In genomic region chr11:3642071-3642951, GRCh38 we compare ENCODE assay signal across 8 cellular contexts. TPM values are rescaled to one million over a fixed set of nuclear protein-coding genes. Genes with fewer than 3 reads are reported as not detected.
DNase-seq lines count a peak whose midpoint lies in the region; ATAC-seq, FAIRE-seq and TF ChIP-seq lines count a peak whose summit lies in the region.

No MANE protein-coding gene starts in this region.

- TF ChIP-seq CTCF in pancreas (IDR thresholded peaks at IDR 0.05) (no peak), thyroid gland (IDR thresholded peaks at IDR 0.05) (no peak)

- no peaks in the 10 kb centered on the region for H3K36me3 Mint-ChIP-seq in CD8-positive, alpha-beta memory T cell
- no peaks in the 10 kb centered on the region for H3K36me3 Mint-ChIP-seq in activated naive CD4-positive, alpha-beta T cell treated with anti-CD3 and anti-CD28 coated beads, Interleukin-2, amount 50 U/mL, for 72 hours

- H3K9me3 ChIP-seq in CD8-positive, alpha-beta memory T cell (ENCODE audit: low read length): no peaks in the 10 kb centered on the region
- H3K9me3 ChIP-seq in pancreas (no peaks in the 10 kb centered on the region), thyroid gland (no peaks in the 10 kb centered on the region)

- peaks cover 7 to 18% (median 7%) of the 10 kb centered on the region in 3 donors for H3K4me1 Mint-ChIP-seq in CD8-positive, alpha-beta memory T cell

- peak; percentile 29 to 72 (median 52) for DNase-seq in CD8-positive, alpha-beta memory T cell
- DNase-seq in HUDEP-2 (lab: John Stamatoyannopoulos, UW; ENCODE audit: unreplicated experiment in 76 of 76) (peak in 62 of 76 experiments; percentile 5 to 78 (median 51)), SKM-1 (lab: John Stamatoyannopoulos, UW; ENCODE audit: unreplicated experiment) (peak; percentile 77), Right ventricle myocardium superior (peak; percentile 93), pancreas (peak; percentile 76 to 88 (median 84)), thyroid gland (peak; percentile 82 to 88)
- peak in 1 of 2 donors; percentile 78 for DNase-seq in activated naive CD4-positive, alpha-beta T cell treated with anti-CD3 and anti-CD28 coated beads, Interleukin-2, amount 50 U/mL, for 72 hours (ENCODE audit: low spot score in 2 of 2)

- TF ChIP-seq POLR2A in thyroid gland (IDR thresholded peaks at IDR 0.05): peak in 1 of 2 donors; percentile 79

- H3K4me3 ChIP-seq in CD8-positive, alpha-beta memory T cell (ENCODE audit: low read length): peak overlapping the region; percentile 38
- peak overlapping the region; percentile 23 to 66 (median 46) for H3K4me3 ChIP-seq in pancreas
- peak overlapping the region; percentile 38 to 62 (median 45) for H3K4me3 ChIP-seq in thyroid gland (replicated peaks in 1 of 3)

- CTCF ChIA-PET in CD8-positive, alpha-beta memory T cell (lab: Charles Lee): no interaction called here

- no peak for FAIRE-seq in pancreas (lab: Jason Lieb, UNC)

- peak overlapping the region; percentile 50 to 89 (median 79) for H3K4me3 Mint-ChIP-seq in CD8-positive, alpha-beta memory T cell

- WGBS in pancreas, 2 donors: 1% methylated on average over 52 to 55 of the region's 55 CpGs
- 2 to 5% methylated on average over 19 to 21 of the region's 55 CpGs for WGBS in thyroid gland, 2 donors

- peaks cover 35 to 61% of the 10 kb centered on the region in 2 donors for H3K27me3 Mint-ChIP-seq in CD8-positive, alpha-beta memory T cell

- no peaks in the 10 kb centered on the region for H3K36me3 ChIP-seq in CD8-positive, alpha-beta memory T cell (ENCODE audit: insufficient read depth, low read length)
- H3K36me3 ChIP-seq in pancreas (no peaks in the 10 kb centered on the region), thyroid gland (no peaks in the 10 kb centered on the region)

- POLR2A ChIA-PET in CD8-positive, alpha-beta memory T cell (lab: Charles Lee): no interaction called here

- H3K4me1 ChIP-seq in CD8-positive, alpha-beta memory T cell (ENCODE audit: insufficient read depth, low read length): peaks cover 9% of the 10 kb centered on the region
- H3K4me1 ChIP-seq in pancreas: peaks cover 0 to 4% (median 4%) of the 10 kb centered on the region in 3 donors
- peaks cover 13% of the 10 kb centered on the region in 2 donors for H3K4me1 ChIP-seq in thyroid gland

- H3K9me3 Mint-ChIP-seq in CD8-positive, alpha-beta memory T cell: no peaks in the 10 kb centered on the region
- H3K9me3 Mint-ChIP-seq in activated naive CD4-positive, alpha-beta T cell treated with anti-CD3 and anti-CD28 coated beads, Interleukin-2, amount 50 U/mL, for 72 hours: no peaks in the 10 kb centered on the region

- ATAC-seq in activated naive CD4-positive, alpha-beta T cell treated with anti-CD3 and anti-CD28 coated beads, Interleukin-2, amount 50 U/mL, for 72 hours: peak; percentile 87 to 97
- peak; percentile 93 for ATAC-seq in Right ventricle myocardium superior (ENCODE audit: poor library complexity)
- peak; percentile 88 to 97 (median 94) for ATAC-seq in pancreas
- ATAC-seq in HG03469 (IDR thresholded peaks at IDR 0.05; ENCODE audit: unreplicated experiment): no peak

- intact Hi-C loops in Right ventricle myocardium superior (cut with DNase I): no loop called here
- intact Hi-C loops in pancreas (cut with DNase I): no loop called here
- intact Hi-C loops in thyroid gland (cut with DNase I): no loop called here

- H3K27ac ChIP-seq in CD8-positive, alpha-beta memory T cell (ENCODE audit: low read depth, low read length): peak overlapping the region; percentile 47
- no peak overlapping the region for H3K27ac ChIP-seq in pancreas
- peak overlapping the region in 2 of 3 donors; percentile 44 to 55 for H3K27ac ChIP-seq in thyroid gland

- peaks cover 4% of the 10 kb centered on the region for H3K27me3 ChIP-seq in CD8-positive, alpha-beta memory T cell (ENCODE audit: insufficient read depth, low read length, poor library complexity, severe bottlenecking)
- H3K27me3 ChIP-seq in pancreas: no peaks in the 10 kb centered on the region
- H3K27me3 ChIP-seq in thyroid gland: no peaks in the 10 kb centered on the region

- peak overlapping the region in 2 of 8 donors; percentile 27 to 92 for H3K27ac Mint-ChIP-seq in CD8-positive, alpha-beta memory T cell
- H3K27ac Mint-ChIP-seq in activated naive CD4-positive, alpha-beta T cell treated with anti-CD3 and anti-CD28 coated beads, Interleukin-2, amount 50 U/mL, for 72 hours: no peak overlapping the region

RNA-seq across cellular contexts. Expression of gene ART5, which starts 0.5 kb away (rescaled TPM):
- not detected for total RNA-seq in CD8-positive, alpha-beta memory T cell
- not detected for polyA plus RNA-seq in CD8-positive, alpha-beta memory T cell
- total RNA-seq in activated naive CD4-positive, alpha-beta T cell treated with anti-CD3 and anti-CD28 coated beads, Interleukin-2, amount 50 U/mL, for 72 hours: not detected
- total RNA-seq in Right ventricle myocardium superior (4.7 TPM), pancreas (under 1 TPM in 4 of 6 donors, not detected in 2; 0.14 to 0.51 (median 0.23) TPM), thyroid gland (10 to 100 TPM in 1 of 4 donors, 1 to 10 TPM in 3; 1.6 to 11.8 (median 2.7) TPM)
- polyA plus RNA-seq in pancreas: under 1 TPM; 0.11 to 0.26 TPM

RNA-seq across cellular contexts. Expression of gene ART1, which starts 2.6 kb away (rescaled TPM):
- not detected for total RNA-seq in CD8-positive, alpha-beta memory T cell
- polyA plus RNA-seq in CD8-positive, alpha-beta memory T cell: not detected
- not detected for total RNA-seq in activated naive CD4-positive, alpha-beta T cell treated with anti-CD3 and anti-CD28 coated beads, Interleukin-2, amount 50 U/mL, for 72 hours
- total RNA-seq in Right ventricle myocardium superior (2.3 TPM), pancreas (not detected), thyroid gland (not detected)
- polyA plus RNA-seq in pancreas: not detected

RNA-seq across cellular contexts. Expression of gene CHRNA10, which starts 28.9 kb away (rescaled TPM):
- total RNA-seq in CD8-positive, alpha-beta memory T cell: 1 to 10 TPM; 1.1 to 1.6 TPM
- polyA plus RNA-seq in CD8-positive, alpha-beta memory T cell: 0.10 TPM
- 1 to 10 TPM in 1 of 2 donors, under 1 TPM in 1; 0.57 to 3.8 TPM for total RNA-seq in activated naive CD4-positive, alpha-beta T cell treated with anti-CD3 and anti-CD28 coated beads, Interleukin-2, amount 50 U/mL, for 72 hours
- 1.6 TPM for total RNA-seq in Right ventricle myocardium superior
- total RNA-seq in pancreas: under 1 TPM; 0.35 to 0.70 (median 0.49) TPM
- 1 to 10 TPM; 1.8 to 3.1 TPM for polyA plus RNA-seq in pancreas
- total RNA-seq in thyroid gland: 1 to 10 TPM in 3 of 4 donors, under 1 TPM in 1; 0.54 to 2.3 (median 1.6) TPM

Comparison
In these comparisons a context has a peak if more than half of its experiments do, and no peak if none do; other contexts are left out.
1. H3K27ac ChIP-seq: peak in CD8-positive, alpha-beta memory T cell (single experiment) and thyroid gland (2 of 3); none in pancreas (0 of 4).
2. Peak in every context shown above with its lines, with median percentiles within 50 percentile points of each other: H3K4me3 ChIP-seq.